ENCODE assay signal across 13 cellular contexts in the genomic region with DNA sequence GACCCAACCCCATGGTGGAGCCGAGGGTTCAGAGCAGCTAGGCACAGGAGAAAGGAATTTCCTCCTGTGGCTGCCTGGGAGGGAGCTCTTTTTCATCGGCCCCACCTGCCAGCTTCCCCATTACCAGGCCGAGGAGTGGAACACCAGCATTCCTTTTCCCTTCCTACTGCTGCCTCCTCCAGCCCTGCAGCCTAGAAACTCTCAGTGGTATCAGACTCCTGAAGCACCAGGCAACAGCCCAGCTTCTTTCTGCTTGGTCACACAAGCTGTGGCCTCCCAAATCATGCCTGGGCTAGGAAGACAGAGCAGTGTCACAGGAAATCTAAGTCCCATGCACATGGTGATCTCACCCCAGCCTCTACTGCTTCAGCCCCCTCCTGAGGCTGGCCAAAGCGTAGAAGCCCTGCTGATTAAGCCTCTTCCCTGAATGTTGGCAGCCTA. TPM values are rescaled to one million over a fixed set of nuclear protein-coding genes. Genes with fewer than 3 reads are reported as not detected.
DNase-seq lines count a peak whose midpoint lies in the region; ATAC-seq and TF ChIP-seq lines count a peak whose summit lies in the region.
"Had no signal": no experiment of that assay in that cellular context is flagged by ENCODE, and none has a peak within 500 bp of the region (broad histone marks: within the 10 kb centered on the region; RNA-seq: fewer than 3 reads in every experiment).

No MANE protein-coding gene starts in this region.

- no peaks in the 10 kb centered on the region for H3K27me3 ChIP-seq in CD8-positive, alpha-beta T cell (ENCODE audit: insufficient read depth, low read length)
- H3K27me3 ChIP-seq in effector memory CD4-positive, alpha-beta T cell (replicated peaks; ENCODE audit: control insufficient read depth, insufficient read depth, low read length, poor library complexity, severe bottlenecking): no peaks in the 10 kb centered on the region
- H3K27me3 ChIP-seq: sigmoid colon had no signal

- no peaks in the 10 kb centered on the region for H3K36me3 Mint-ChIP-seq in CD8-positive, alpha-beta T cell
- no peaks in the 10 kb centered on the region for H3K36me3 Mint-ChIP-seq in natural killer cell

- intact Hi-C loops in CD8-positive, alpha-beta T cell (cut with DNase I, micrococcal nuclease): loop anchor here in 1 of 2 experiments (1.0 to 5.0 kb wide), 3 partner anchors 19 to 84 kb away; partner anchors contain the start of gene PIN4
- intact Hi-C loops in natural killer cell (cut with micrococcal nuclease): loop anchor here (1.0 to 5.0 kb wide), 3 partner anchors 20 to 569 kb away; partner anchors contain the start of gene OGT

- DNase-seq in CD8-positive, alpha-beta T cell: peak in 1 of 7 experiments; percentile 48
- peak; percentile 20 for DNase-seq in HT1080 (ENCODE audit: low read depth)
- DNase-seq in effector memory CD4-positive, alpha-beta T cell: no peak
- DNase-seq in natural killer cell: no peak
- DNase-seq in GM19240 (ENCODE audit: insufficient read length, low spot score): no peak
- no peak for DNase-seq in SHP77 treated with DMSO at 0.1 percent for 48 hours (lab: John Stamatoyannopoulos, UW)
- no peak for DNase-seq in NCI-H510A treated with DMSO at 0.1 percent for 48 hours (lab: John Stamatoyannopoulos, UW)
- DNase-seq: COR-L47, cortex of kidney, NCI-H2107, PC-3, sigmoid colon had no signal

- POLR2A ChIA-PET in CD8-positive, alpha-beta T cell (lab: Charles Lee): interaction anchor here (1.0 kb wide), 1 partner anchor 26 kb away, joined by 3 read pairs; no protein-coding TSS in a partner anchor

- TF ChIP-seq CTCF in CD8-positive, alpha-beta T cell (IDR thresholded peaks at IDR 0.05): no peak
- no peak for TF ChIP-seq CTCF in natural killer cell (IDR thresholded peaks at IDR 0.05)

- no peaks in the 10 kb centered on the region for H3K36me3 ChIP-seq in CD8-positive, alpha-beta T cell (ENCODE audit: insufficient read depth, low read length)
- H3K36me3 ChIP-seq in effector memory CD4-positive, alpha-beta T cell (ENCODE audit: control insufficient read depth, insufficient read depth, low read length): no peaks in the 10 kb centered on the region
- H3K36me3 ChIP-seq: sigmoid colon had no signal

- H3K27me3 Mint-ChIP-seq in CD8-positive, alpha-beta T cell (ENCODE audit: low read depth): peaks cover 14% of the 10 kb centered on the region
- peaks cover 0 to 23% of the 10 kb centered on the region in 2 donors for H3K27me3 Mint-ChIP-seq in natural killer cell (ENCODE audit: low read depth in 2 of 2)

- H3K4me3 ChIP-seq in CD8-positive, alpha-beta T cell (ENCODE audit: low read depth, low read length): no peak overlapping the region
- peak overlapping the region; percentile 42 for H3K4me3 ChIP-seq in effector memory CD4-positive, alpha-beta T cell (ENCODE audit: insufficient read depth, low read depth, low read length, poor library complexity, severe bottlenecking)
- H3K4me3 ChIP-seq: sigmoid colon had no signal

- no peak for ATAC-seq in CD8-positive, alpha-beta T cell
- ATAC-seq in natural killer cell: peak in 1 of 3 donors; percentile 15
- no peak for ATAC-seq in HG03469 (IDR thresholded peaks at IDR 0.05; ENCODE audit: unreplicated experiment)
- ATAC-seq: PC-3 had no signal

- peak overlapping the region; percentile 64 for H3K27ac Mint-ChIP-seq in CD8-positive, alpha-beta T cell
- peak overlapping the region; percentile 88 to 91 for H3K27ac Mint-ChIP-seq in natural killer cell

- H3K9me3 Mint-ChIP-seq in CD8-positive, alpha-beta T cell: no peaks in the 10 kb centered on the region
- H3K9me3 Mint-ChIP-seq in natural killer cell: no peaks in the 10 kb centered on the region

- CTCF ChIA-PET in CD8-positive, alpha-beta T cell (lab: Charles Lee): interaction anchor here (1.2 kb wide), 1 partner anchor 23 kb away, joined by 3 read pairs; no protein-coding TSS in a partner anchor

- peak overlapping the region; percentile 79 for H3K4me3 Mint-ChIP-seq in CD8-positive, alpha-beta T cell
- H3K4me3 Mint-ChIP-seq in natural killer cell: peak overlapping the region; percentile 92

- peaks cover 47% of the 10 kb centered on the region for H3K4me1 Mint-ChIP-seq in CD8-positive, alpha-beta T cell (ENCODE audit: low read depth)
- peaks cover 48 to 74% of the 10 kb centered on the region in 2 donors for H3K4me1 Mint-ChIP-seq in natural killer cell

- H3K9me3 ChIP-seq in CD8-positive, alpha-beta T cell (ENCODE audit: low read length): no peaks in the 10 kb centered on the region
- H3K9me3 ChIP-seq in effector memory CD4-positive, alpha-beta T cell (ENCODE audit: control insufficient read depth, low read length): no peaks in the 10 kb centered on the region
- H3K9me3 ChIP-seq: sigmoid colon had no signal

- H3K4me1 ChIP-seq in CD8-positive, alpha-beta T cell (ENCODE audit: insufficient read depth, low read length): peaks cover 44% of the 10 kb centered on the region
- H3K4me1 ChIP-seq in effector memory CD4-positive, alpha-beta T cell (ENCODE audit: control insufficient read depth, insufficient read depth, low read length, poor library complexity, severe bottlenecking): peaks cover 43% of the 10 kb centered on the region

- no peak overlapping the region for H3K27ac ChIP-seq in CD8-positive, alpha-beta T cell (ENCODE audit: low read depth, low read length)
- peak overlapping the region; percentile 84 for H3K27ac ChIP-seq in effector memory CD4-positive, alpha-beta T cell (ENCODE audit: insufficient read depth, low read length, poor library complexity, severe bottlenecking)

RNA-seq across cellular contexts. Expression of gene RTL5, which starts 30.1 kb away (rescaled TPM):
- 1 to 10 TPM in 1 of 2 experiments, under 1 TPM in 1; 0.52 to 1.1 TPM for total RNA-seq in CD8-positive, alpha-beta T cell
- total RNA-seq in HT1080 (2014; rRNA removed; shearing (Covaris generic)): not detected in 2 replicates
- polyA plus RNA-seq in HT1080 (2015; cell fraction: cytosol; rRNA removed): 0.10 TPM in 1 of 2 replicates, not detected in the other
- polyA plus RNA-seq in HT1080 (2015; cell fraction: nucleus; rRNA removed): 0.05 and 0.24 TPM in 2 replicates
- 1 to 10 TPM; 1.3 to 1.8 (median 1.7) TPM for total RNA-seq in natural killer cell
